In the genomic region with DNA sequence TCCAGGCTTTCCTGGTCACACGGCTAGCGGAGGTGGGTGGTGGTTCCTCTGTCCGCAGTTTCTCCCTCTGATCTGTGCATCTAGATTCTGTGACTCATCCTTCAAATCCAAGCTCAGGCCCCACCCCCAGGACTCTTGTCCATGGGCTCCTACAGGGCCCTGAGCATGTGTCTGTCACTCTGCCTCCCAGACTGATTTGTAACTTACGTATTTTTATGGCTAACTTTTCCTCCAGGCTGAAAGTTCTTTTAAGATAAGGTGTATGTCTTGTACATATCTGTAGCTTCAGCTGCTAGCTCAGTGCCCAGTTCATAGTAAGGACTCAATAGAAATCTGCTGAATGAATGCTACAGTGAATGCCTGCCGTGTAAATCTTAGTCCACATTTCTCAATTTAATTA, we compare ENCODE assay signal across 1 cellular context.
TF ChIP-seq lines count a peak whose summit lies in the region.

No MANE protein-coding gene starts in this region.

TF ChIP-seq in IMR-90, 13 proteins besides CTCF, POLR2A, EP300 and RAD21:
- TF ChIP-seq CHD1 (IDR thresholded peaks at IDR 0.05; ENCODE audit: low read depth, low read length) (no peak), MXI1 (IDR thresholded peaks at IDR 0.05; ENCODE audit: borderline replicate concordance, low read depth, low read length) (0 out of 2 replicates have a peak, but pooled peaks have one; percentile 15), NFE2L2 (IDR thresholded peaks at IDR 0.05; ENCODE audit: low read depth, low read length) (no peak), FOS (IDR thresholded peaks at IDR 0.05; ENCODE audit: low read depth, low read length) (0 out of 2 replicates have a peak, but pooled peaks have one; percentile 22), MAZ (IDR thresholded peaks at IDR 0.05; ENCODE audit: borderline replicate concordance, low read depth, low read length) (no peak)
- TF ChIP-seq, protein P1, sequence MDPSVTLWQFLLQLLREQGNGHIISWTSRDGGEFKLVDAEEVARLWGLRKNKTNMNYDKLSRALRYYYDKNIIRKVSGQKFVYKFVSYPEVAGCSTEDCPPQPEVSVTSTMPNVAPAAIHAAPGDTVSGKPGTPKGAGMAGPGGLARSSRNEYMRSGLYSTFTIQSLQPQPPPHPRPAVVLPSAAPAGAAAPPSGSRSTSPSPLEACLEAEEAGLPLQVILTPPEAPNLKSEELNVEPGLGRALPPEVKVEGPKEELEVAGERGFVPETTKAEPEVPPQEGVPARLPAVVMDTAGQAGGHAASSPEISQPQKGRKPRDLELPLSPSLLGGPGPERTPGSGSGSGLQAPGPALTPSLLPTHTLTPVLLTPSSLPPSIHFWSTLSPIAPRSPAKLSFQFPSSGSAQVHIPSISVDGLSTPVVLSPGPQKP (IDR thresholded peaks at IDR 0.05; ENCODE audit: borderline replicate concordance, low read depth, low read length): no peak
